10 cellular contexts compared by ENCODE assay signal in genomic region chr1:89272132-89273041, GRCh38. TPM values are rescaled to one million over a fixed set of nuclear protein-coding genes. Genes with fewer than 3 reads are reported as not detected.
DNase-seq lines count a peak whose midpoint lies in the region; ATAC-seq lines count a peak whose summit lies in the region.
"Not testable (repeated sequence)": the region's sequence is repeated elsewhere in the genome, so short reads cannot be mapped to it uniquely, and the experiment has no call there.
"Had no signal": no experiment of that assay in that cellular context is flagged by ENCODE, and none has a peak within 500 bp of the region (broad histone marks: within the 10 kb centered on the region; RNA-seq: fewer than 3 reads in every experiment).

Gene GBP5 (minus strand): TSS chr1:89272860. CDS start chr1:89269555, 3,305 bp downstream.

- intact Hi-C loops in activated CD4-positive, alpha-beta memory T cell treated with anti-CD3 and anti-CD28 coated beads for 36 hours (cut with micrococcal nuclease), result loop anchor here (1.0 to 5.0 kb wide), 3 partner anchors 280 to 380 kb away; partner anchors contain the start of genes GTF2B, KYAT3 and RBMXL1

- DNase-seq in CD8-positive, alpha-beta memory T cell, result peak; percentile 38 to 82 (median 62)
- peak; percentile 16 for DNase-seq in NOMO-1 treated with dmso at 0.1 percent for 144 hours (lab: John Stamatoyannopoulos, UW; ENCODE audit: unreplicated experiment)
- peak; percentile 84 for DNase-seq in activated CD4-positive, alpha-beta memory T cell treated with anti-CD3 and anti-CD28 coated beads for 36 hours
- peak; percentile 74 for DNase-seq in activated naive CD8-positive, alpha-beta T cell treated with anti-CD3 and anti-CD28 coated beads, Interleukin-2, amount 10 ng/mL, durations not matched to agents 7 days and 5 days
- DNase-seq in stimulated activated CD8-positive, alpha-beta memory T cell treated with anti-CD3 and anti-CD28 coated beads, Interleukin-15, amount 100 ng/mL, for 1 hour (ENCODE audit: low read depth), result peak; percentile 19

- peak within 1 kb of the TSS; percentile 39 for H3K27ac ChIP-seq in CD8-positive, alpha-beta memory T cell (ENCODE audit: low read depth, low read length)

- not testable (repeated sequence) for H3K9me3 Mint-ChIP-seq in CD8-positive, alpha-beta memory T cell; activated CD4-positive, alpha-beta memory T cell treated with anti-CD3 and anti-CD28 coated beads for 36 hours; activated naive CD8-positive, alpha-beta T cell treated with anti-CD3 and anti-CD28 coated beads, Interleukin-2, amount 10 ng/mL, durations not matched to agents 7 days and 5 days

- not testable (repeated sequence) for H3K27me3 ChIP-seq in CD8-positive, alpha-beta memory T cell (ENCODE audit: insufficient read depth, low read length, poor library complexity, severe bottlenecking); mononuclear cell (ENCODE audit: insufficient read depth, low read length)

- POLR2A ChIA-PET in CD8-positive, alpha-beta memory T cell (lab: Charles Lee), result interaction anchor here (0.8 to 3.3 kb wide), 7 partner anchors 11 to 146 kb away, joined by 3 to 19 read pairs (median 3); partner anchors contain the start of gene GBP2
- POLR2A ChIA-PET in activated CD4-positive, alpha-beta memory T cell treated with anti-CD3 and anti-CD28 coated beads for 36 hours (lab: Charles Lee), result interaction anchor here (0.8 to 7.6 kb wide), 14 partner anchors 12 to 339 kb away, joined by 3 to 72 read pairs (median 3); partner anchors contain the start of genes GBP2 and GBP4
- POLR2A ChIA-PET in activated naive CD8-positive, alpha-beta T cell treated with anti-CD3 and anti-CD28 coated beads, Interleukin-2, amount 10 ng/mL, durations not matched to agents 7 days and 5 days (lab: Charles Lee), result interaction anchor here (0.9 to 8.4 kb wide), 15 partner anchors 8 to 250 kb away, joined by 3 to 109 read pairs (median 4); partner anchors contain the start of genes GBP1, GBP2, GBP3 and GBP4

- not testable (repeated sequence) for H3K27me3 Mint-ChIP-seq in CD8-positive, alpha-beta memory T cell; activated CD4-positive, alpha-beta memory T cell treated with anti-CD3 and anti-CD28 coated beads for 36 hours; activated naive CD8-positive, alpha-beta T cell treated with anti-CD3 and anti-CD28 coated beads, Interleukin-2, amount 10 ng/mL, durations not matched to agents 7 days and 5 days

- peak within 1 kb of the TSS; percentile 98 to 100 (median 99) for H3K4me3 Mint-ChIP-seq in CD8-positive, alpha-beta memory T cell
- peak within 1 kb of the TSS; percentile 99 for H3K4me3 Mint-ChIP-seq in activated CD4-positive, alpha-beta memory T cell treated with anti-CD3 and anti-CD28 coated beads for 36 hours
- peak within 1 kb of the TSS; percentile 98 for H3K4me3 Mint-ChIP-seq in activated naive CD8-positive, alpha-beta T cell treated with anti-CD3 and anti-CD28 coated beads, Interleukin-2, amount 10 ng/mL, durations not matched to agents 7 days and 5 days

- H3K36me3 ChIP-seq in CD8-positive, alpha-beta memory T cell (ENCODE audit: insufficient read depth, low read length), result not testable (repeated sequence)

- peaks cover 62 to 84% (median 76%) of the 10 kb centered on the region in 3 donors for H3K4me1 Mint-ChIP-seq in CD8-positive, alpha-beta memory T cell
- H3K4me1 Mint-ChIP-seq in activated CD4-positive, alpha-beta memory T cell treated with anti-CD3 and anti-CD28 coated beads for 36 hours (ENCODE audit: low read depth), result peaks cover 80% of the 10 kb centered on the region
- H3K4me1 Mint-ChIP-seq in activated naive CD8-positive, alpha-beta T cell treated with anti-CD3 and anti-CD28 coated beads, Interleukin-2, amount 10 ng/mL, durations not matched to agents 7 days and 5 days, result peaks cover 57% of the 10 kb centered on the region

- peak; percentile 59 for ATAC-seq in GM21381 (IDR thresholded peaks at IDR 0.05; ENCODE audit: unreplicated experiment)
- ATAC-seq in HG03066 (IDR thresholded peaks at IDR 0.05; ENCODE audit: low read depth, unreplicated experiment), result peak; percentile 83
- ATAC-seq in activated naive CD8-positive, alpha-beta T cell treated with anti-CD3 and anti-CD28 coated beads, Interleukin-2, amount 10 ng/mL, durations not matched to agents 7 days and 5 days (ENCODE audit: low read depth), result peak; percentile 82

- H3K4me3 ChIP-seq in CD8-positive, alpha-beta memory T cell (ENCODE audit: low read length), result peak within 1 kb of the TSS; percentile 61
- H3K4me3 ChIP-seq in mononuclear cell (ENCODE audit: low read length), result peak within 1 kb of the TSS; percentile 57

- H3K4me1 ChIP-seq in CD8-positive, alpha-beta memory T cell (ENCODE audit: insufficient read depth, low read length), result peaks cover 46% of the 10 kb centered on the region
- H3K4me1 ChIP-seq in mononuclear cell (ENCODE audit: insufficient read depth, low read length), result peaks cover 35% of the 10 kb centered on the region

- H3K36me3 Mint-ChIP-seq in CD8-positive, alpha-beta memory T cell, result peaks cover 30 to 55% (median 43%) of the 10 kb centered on the region in 3 donors
- peaks cover 38% of the 10 kb centered on the region for H3K36me3 Mint-ChIP-seq in activated CD4-positive, alpha-beta memory T cell treated with anti-CD3 and anti-CD28 coated beads for 36 hours
- H3K36me3 Mint-ChIP-seq in activated naive CD8-positive, alpha-beta T cell treated with anti-CD3 and anti-CD28 coated beads, Interleukin-2, amount 10 ng/mL, durations not matched to agents 7 days and 5 days, result peaks cover 49% of the 10 kb centered on the region

- peak within 1 kb of the TSS; percentile 95 to 99 (median 98) for H3K27ac Mint-ChIP-seq in CD8-positive, alpha-beta memory T cell
- peak within 1 kb of the TSS; percentile 99 for H3K27ac Mint-ChIP-seq in activated CD4-positive, alpha-beta memory T cell treated with anti-CD3 and anti-CD28 coated beads for 36 hours
- peak within 1 kb of the TSS; percentile 99 for H3K27ac Mint-ChIP-seq in activated naive CD8-positive, alpha-beta T cell treated with anti-CD3 and anti-CD28 coated beads, Interleukin-2, amount 10 ng/mL, durations not matched to agents 7 days and 5 days

- H3K9me3 ChIP-seq in CD8-positive, alpha-beta memory T cell (ENCODE audit: low read length); mononuclear cell (ENCODE audit: low read depth, low read length): not testable (repeated sequence)

- CTCF ChIA-PET in CD8-positive, alpha-beta memory T cell (lab: Charles Lee), result interaction anchor here (0.8 to 6.4 kb wide), 11 partner anchors 11 to 289 kb away, joined by 3 to 23 read pairs (median 5); partner anchors contain the start of genes GBP3 and GBP4
- CTCF ChIA-PET in activated CD4-positive, alpha-beta memory T cell treated with anti-CD3 and anti-CD28 coated beads for 36 hours (lab: Charles Lee), result interaction anchor here (0.8 to 6.7 kb wide), 9 partner anchors 16 to 273 kb away, joined by 4 to 33 read pairs (median 5); partner anchors contain the start of gene GBP2

RNA-seq across cellular contexts. Expression of gene GBP5, which starts in this region (rescaled TPM):
- 10 to 100 TPM; 67.2 to 74.5 TPM for total RNA-seq in CD8-positive, alpha-beta memory T cell
- polyA plus RNA-seq in CD8-positive, alpha-beta memory T cell, result 180 TPM
- total RNA-seq in activated CD4-positive, alpha-beta memory T cell treated with anti-CD3 and anti-CD28 coated beads for 36 hours, result 10 to 100 TPM; 95.1 to 95.7 TPM
- total RNA-seq in activated naive CD8-positive, alpha-beta T cell treated with anti-CD3 and anti-CD28 coated beads, Interleukin-2, amount 10 ng/mL, durations not matched to agents 7 days and 5 days, result 100 to 1,000 TPM; 228 to 231 TPM
- total RNA-seq in mononuclear cell, result 62.4 TPM
- total RNA-seq: G401, PC-9 had no signal

Comparison
In these comparisons a context has a peak if more than half of its experiments do, and no peak if none do; other contexts are left out.
1. Peak in every context shown above with its lines: DNase-seq, ATAC-seq, H3K4me3 ChIP-seq and H3K27ac ChIP-seq.
2. DNase-seq: peak in every context shown above with its lines; median percentile 84 in activated CD4-positive, alpha-beta memory T cell treated with anti-CD3 and anti-CD28 coated beads for 36 hours; 74 in activated naive CD8-positive, alpha-beta T cell treated with anti-CD3 and anti-CD28 coated beads, Interleukin-2, amount 10 ng/mL, durations not matched to agents 7 days and 5 days; 62 in CD8-positive, alpha-beta memory T cell; 19 in stimulated activated CD8-positive, alpha-beta memory T cell treated with anti-CD3 and anti-CD28 coated beads, Interleukin-15, amount 100 ng/mL, for 1 hour; 16 in NOMO-1 treated with dmso at 0.1 percent for 144 hours.